ENCODE assay signal across 28 cellular contexts in genomic region chr13:47239025-47239424, GRCh38.
"Had no signal": no experiment of that assay in that cellular context is flagged by ENCODE, and none has a peak within 500 bp of the region (broad histone marks: within the 10 kb centered on the region; RNA-seq: fewer than 3 reads in every experiment).

No MANE protein-coding gene starts in this region.

- H3K79me2 ChIP-seq: parathyroid adenoma had no signal

- H3K27ac ChIP-seq: neural progenitor cell, ovary, parathyroid adenoma, psoas muscle, right lobe of liver, sigmoid colon, stomach, thoracic aorta, thyroid gland, tibial nerve, upper lobe of left lung, vagina had no signal

- DNase-seq: natural killer cell; occipital lobe; ovary; posterior cingulate gyrus; psoas muscle; right cardiac atrium; right lobe of liver; sigmoid colon; small intestine; stimulated activated CD4-positive, alpha-beta T cell treated with anti-CD3 and anti-CD28 coated beads, Interleukin-15, amount 100 ng/mL, for 24 hours; stimulated activated CD4-positive, alpha-beta T cell treated with anti-CD3 and anti-CD28 coated beads, Interleukin-2, amount 100 ng/mL, for 24 hours; stimulated activated CD4-positive, alpha-beta T cell treated with anti-CD3 and anti-CD28 coated beads, Interleukin-2, amount 100 ng/mL, for 48 hours; stimulated activated CD4-positive, alpha-beta T cell treated with anti-CD3 and anti-CD28 coated beads, Interleukin-4, amount 100 ng/mL, for 24 hours; stimulated activated naive B cell treated with anti-CD40 and anti-IgM and Interleukin-4, amounts not matched to agents 10 μg/mL and 1 μg/mL and 100 μg/mL, for 72 hours; stimulated activated naive CD4-positive, alpha-beta T cell treated with Interleukin-2 at 50 U/mL for 16 hours; stomach; thyroid gland; trophoblast cell; upper lobe of left lung had no signal

- H3K27ac Mint-ChIP-seq: natural killer cell; nephron; neural progenitor cell; progenitor cell of endocrine pancreas; stimulated activated effector memory CD8-positive, alpha-beta T cell treated with anti-CD3 and anti-CD28 coated beads, Interleukin-12 subunit alpha, Interleukin-12 subunit beta, amount 100 ng/mL, for 72 hours; stimulated activated naive B cell treated with anti-CD40 and anti-IgM and Interleukin-4, amounts not matched to agents 10 μg/mL and 1 μg/mL and 100 μg/mL, for 72 hours; stimulated activated naive CD8-positive, alpha-beta T cell treated with anti-CD3 and anti-CD28 coated beads, Interleukin-15, Interleukin-2, amounts not matched to agents 100 ng/mL and 50 ng/mL, for 24 hours had no signal

- H3K36me3 ChIP-seq: neural progenitor cell, ovary, right lobe of liver, sigmoid colon, stomach, thoracic aorta, thyroid gland, tibial nerve, upper lobe of left lung, vagina had no signal

- H3K4me3 ChIP-seq: neural progenitor cell, ovary, psoas muscle, right lobe of liver, sigmoid colon, stomach, thoracic aorta, thyroid gland, tibial nerve, upper lobe of left lung, vagina had no signal

- H3K4me1 Mint-ChIP-seq: natural killer cell; neural progenitor cell; stimulated activated effector memory CD8-positive, alpha-beta T cell treated with anti-CD3 and anti-CD28 coated beads, Interleukin-12 subunit alpha, Interleukin-12 subunit beta, amount 100 ng/mL, for 72 hours; stimulated activated naive B cell treated with anti-CD40 and anti-IgM and Interleukin-4, amounts not matched to agents 10 μg/mL and 1 μg/mL and 100 μg/mL, for 72 hours had no signal

- H3K27me3 ChIP-seq: neural progenitor cell, ovary, right lobe of liver, sigmoid colon, stomach, thyroid gland, tibial nerve, upper lobe of left lung, vagina had no signal

- H3K36me3 Mint-ChIP-seq: natural killer cell; neural progenitor cell; stimulated activated effector memory CD8-positive, alpha-beta T cell treated with anti-CD3 and anti-CD28 coated beads, Interleukin-12 subunit alpha, Interleukin-12 subunit beta, amount 100 ng/mL, for 72 hours; stimulated activated naive B cell treated with anti-CD40 and anti-IgM and Interleukin-4, amounts not matched to agents 10 μg/mL and 1 μg/mL and 100 μg/mL, for 72 hours had no signal

- H3K9me3 Mint-ChIP-seq: nephron; stimulated activated naive CD8-positive, alpha-beta T cell treated with anti-CD3 and anti-CD28 coated beads, Interleukin-15, Interleukin-2, amounts not matched to agents 100 ng/mL and 50 ng/mL, for 24 hours had no signal

- H2AFZ ChIP-seq: neural progenitor cell, parathyroid adenoma had no signal

- H3K4me1 ChIP-seq: neural progenitor cell, parathyroid adenoma, psoas muscle, right lobe of liver, sigmoid colon, stomach, thyroid gland, tibial nerve, upper lobe of left lung, vagina had no signal

- H3K9ac ChIP-seq: neural progenitor cell, parathyroid adenoma had no signal

- H3K27me3 Mint-ChIP-seq: progenitor cell of endocrine pancreas; stimulated activated naive CD8-positive, alpha-beta T cell treated with anti-CD3 and anti-CD28 coated beads, Interleukin-15, Interleukin-2, amounts not matched to agents 100 ng/mL and 50 ng/mL, for 24 hours had no signal

- H3K4me3 Mint-ChIP-seq: natural killer cell; nephron; neural progenitor cell; stimulated activated effector memory CD8-positive, alpha-beta T cell treated with anti-CD3 and anti-CD28 coated beads, Interleukin-12 subunit alpha, Interleukin-12 subunit beta, amount 100 ng/mL, for 72 hours; stimulated activated naive B cell treated with anti-CD40 and anti-IgM and Interleukin-4, amounts not matched to agents 10 μg/mL and 1 μg/mL and 100 μg/mL, for 72 hours; stimulated activated naive CD8-positive, alpha-beta T cell treated with anti-CD3 and anti-CD28 coated beads, Interleukin-15, Interleukin-2, amounts not matched to agents 100 ng/mL and 50 ng/mL, for 24 hours had no signal

- H3K4me2 ChIP-seq: neural progenitor cell had no signal

- ATAC-seq: natural killer cell; psoas muscle; right cardiac atrium; stimulated activated effector memory CD8-positive, alpha-beta T cell treated with anti-CD3 and anti-CD28 coated beads, Interleukin-12 subunit alpha, Interleukin-12 subunit beta, amount 100 ng/mL, for 72 hours; stimulated activated naive B cell treated with anti-CD40 and anti-IgM and Interleukin-4, amounts not matched to agents 10 μg/mL and 1 μg/mL and 100 μg/mL, for 72 hours had no signal

- H3K9me3 ChIP-seq: ovary, psoas muscle, right lobe of liver, sigmoid colon, stomach, thoracic aorta, thyroid gland, tibial nerve, upper lobe of left lung, vagina had no signal
